In the genomic region with DNA sequence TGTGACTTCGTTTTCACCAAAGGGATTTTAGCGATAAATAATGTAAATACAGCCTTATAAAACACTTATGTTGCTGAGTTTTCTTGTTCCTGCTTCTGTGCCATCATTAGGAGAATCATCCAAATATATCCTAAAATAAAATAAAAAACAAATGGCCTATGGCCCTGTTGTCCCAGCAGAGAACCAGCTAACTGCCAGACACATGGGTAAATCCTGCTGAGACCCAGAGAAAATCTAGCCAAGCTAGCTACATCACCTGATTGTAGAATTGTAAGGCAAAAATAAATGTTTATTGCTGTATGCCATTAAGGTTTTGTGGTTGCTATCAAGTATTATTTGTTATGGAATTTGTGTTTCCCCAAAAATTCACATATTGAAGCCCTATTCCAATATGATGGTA, we compare ENCODE assay signal across 26 cellular contexts.
DNase-seq lines count a peak whose midpoint lies in the region; ATAC-seq lines count a peak whose summit lies in the region.
"Had no signal": no experiment of that assay in that cellular context is flagged by ENCODE, and none has a peak within 500 bp of the region (broad histone marks: within the 10 kb centered on the region; RNA-seq: fewer than 3 reads in every experiment).

No MANE protein-coding gene starts in this region.

- in situ Hi-C loops in G401 (cut with HindIII; ENCODE audit: low sequenced_read_pairs) = no loop called here

- DNase-seq in G401 (ENCODE audit: low spot score) = peak; percentile 64
- peak; percentile 57 for DNase-seq in cerebellar cortex (ENCODE audit: low spot score)
- DNase-seq in cerebellum (ENCODE audit: low spot score) = peak; percentile 56
- DNase-seq in DMS53 treated with DMSO at 0.1 percent for 48 hours (lab: John Stamatoyannopoulos, UW; ENCODE audit: unreplicated experiment) = no peak
- DNase-seq in DMS 273 (lab: John Stamatoyannopoulos, UW; ENCODE audit: unreplicated experiment) = no peak
- DNase-seq: 8988T; ACHN; AML-193; BE2C; Caco-2; Calu3; CD4-positive, alpha-beta memory T cell; CD4-positive, alpha-beta T cell; CD4-positive, CD25-positive, alpha-beta regulatory T cell; CD8-positive, alpha-beta memory T cell; CD8-positive, alpha-beta T cell; COR-L47; DMS 273 treated with DMSO at 0.1 percent for 48 hours; DMS153; DMS53; DMS79; DMS79 treated with DMSO at 0.1 percent for 48 hours; DND-41; EL had no signal

- ATAC-seq in GM18907 (IDR thresholded peaks at IDR 0.05; ENCODE audit: unreplicated experiment) = no peak
- ATAC-seq: A549; CD8-positive, alpha-beta T cell had no signal

Comparison
In these comparisons a context has a peak if more than half of its experiments do, and no peak if none do; other contexts are left out.
1. DNase-seq: peak in G401 (single experiment), cerebellar cortex (single experiment) and cerebellum (single experiment); none in DMS53 treated with DMSO at 0.1 percent for 48 hours (single experiment) and DMS 273 (single experiment).